9 cellular contexts compared by ENCODE assay signal in genomic region chr1:46522184-46522968, GRCh38. TPM values are rescaled to one million over a fixed set of nuclear protein-coding genes. Genes with fewer than 3 reads are reported as not detected.
DNase-seq lines count a peak whose midpoint lies in the region; ATAC-seq and TF ChIP-seq lines count a peak whose summit lies in the region.
"Had no signal": no experiment of that assay in that cellular context is flagged by ENCODE, and none has a peak within 500 bp of the region (broad histone marks: within the 10 kb centered on the region; RNA-seq: fewer than 3 reads in every experiment).

No MANE protein-coding gene starts in this region.

- DNase-seq in SKM-1 treated with dmso at 0.1 percent for 144 hours (lab: John Stamatoyannopoulos, UW; ENCODE audit: unreplicated experiment) (peak; percentile 53), SKM-1 (lab: John Stamatoyannopoulos, UW; ENCODE audit: unreplicated experiment) (no peak), LoVo (ENCODE audit: low spot score) (peak; percentile 50), amniotic epithelial cell (ENCODE audit: low read depth) (peak; percentile 95), right lobe of liver (peak in 1 of 3 donors; percentile 35), NCI-H748 (lab: John Stamatoyannopoulos, UW; ENCODE audit: unreplicated experiment) (no peak), mesendoderm (no peak)

- H3K56ac ChIP-seq in mesendoderm (ENCODE audit: low read length): no peak overlapping the region

- no peaks in the 10 kb centered on the region for H3K79me1 ChIP-seq in mesendoderm (ENCODE audit: low read length)

- TF ChIP-seq POLR2A in right lobe of liver (IDR thresholded peaks at IDR 0.05): no peak

- H3K9ac ChIP-seq in mesendoderm (ENCODE audit: low read length): no peak overlapping the region
- H3K9ac ChIP-seq: BLaER1 had no signal

- H4K8ac ChIP-seq in mesendoderm (ENCODE audit: low read depth, low read length): no peak overlapping the region

- peak; percentile 28 to 72 (median 42) for ATAC-seq in right lobe of liver
- ATAC-seq in GM19395 (IDR thresholded peaks at IDR 0.05; ENCODE audit: unreplicated experiment): no peak

- H3K36me3 ChIP-seq in right lobe of liver (no peaks in the 10 kb centered on the region), mesendoderm (ENCODE audit: control insufficient read depth, insufficient read depth, low read length) (no peaks in the 10 kb centered on the region)
- H3K36me3 ChIP-seq: BLaER1 had no signal

- H3K4ac ChIP-seq in mesendoderm (ENCODE audit: low read depth, low read length): no peak overlapping the region

- H3K4me2 ChIP-seq in mesendoderm (ENCODE audit: low read length): no peak overlapping the region
- H3K4me2 ChIP-seq: BLaER1 had no signal

- no peak overlapping the region for H3K4me3 ChIP-seq in right lobe of liver
- no peak overlapping the region for H3K4me3 ChIP-seq in mesendoderm (ENCODE audit: low read length)
- H3K4me3 ChIP-seq: BLaER1 had no signal

- TF ChIP-seq CTCF in right lobe of liver (IDR thresholded peaks at IDR 0.05): no peak

- H2AK5ac ChIP-seq in mesendoderm (ENCODE audit: low read length): no peak overlapping the region

- H3K79me2 ChIP-seq in mesendoderm (ENCODE audit: control insufficient read depth, insufficient read depth, low read length): no peaks in the 10 kb centered on the region

- 31% methylated on average over 5 of the region's 16 CpGs for WGBS in right lobe of liver (ENCODE audit: insufficient coverage, low coverage, low lambda C conversion rate, missing lambda C conversion rate)
- WGBS in mesendoderm (ENCODE audit: extremely low coverage, insufficient coverage, low lambda C conversion rate): no CpG with 5 or more reads among the region's 16 CpGs

- H2BK5ac ChIP-seq in mesendoderm (ENCODE audit: low read length): no peak overlapping the region

- peaks cover 0 to 17% (median 0%) of the 10 kb centered on the region in 4 donors for H3K4me1 ChIP-seq in right lobe of liver
- peaks cover 18% of the 10 kb centered on the region for H3K4me1 ChIP-seq in mesendoderm (ENCODE audit: control insufficient read depth, low read depth, low read length)
- H3K4me1 ChIP-seq: BLaER1 had no signal

- intact Hi-C loops in right lobe of liver (cut with DNase I): loop anchor here in 1 of 2 donors (10.0 kb wide), 1 partner anchor 78 kb away; no protein-coding TSS in a partner anchor

- H2BK120ac ChIP-seq in mesendoderm (ENCODE audit: low read depth, low read length): no peak overlapping the region

- no peak overlapping the region for H3K18ac ChIP-seq in mesendoderm (ENCODE audit: low read length)

- no peak overlapping the region for H2BK15ac ChIP-seq in mesendoderm (replicated peaks; ENCODE audit: low read depth)

- no peak overlapping the region for H4K5ac ChIP-seq in mesendoderm (ENCODE audit: low read length)

- H3K27ac ChIP-seq in right lobe of liver (no peak overlapping the region), mesendoderm (ENCODE audit: low read depth, low read length) (no peak overlapping the region)
- H3K27ac ChIP-seq: BLaER1 had no signal

- no peaks in the 10 kb centered on the region for H3K27me3 ChIP-seq in right lobe of liver
- no peaks in the 10 kb centered on the region for H3K27me3 ChIP-seq in mesendoderm (ENCODE audit: insufficient read depth, low read length, poor library complexity)

- no peak overlapping the region for H3K23ac ChIP-seq in mesendoderm (ENCODE audit: low read length)

- H3K9me3 ChIP-seq in right lobe of liver: no peaks in the 10 kb centered on the region
- H3K9me3 ChIP-seq: BLaER1 had no signal

RNA-seq across cellular contexts. Expression of gene KNCN, which starts 29.1 kb away (rescaled TPM):
- total RNA-seq in right lobe of liver: not detected
- not detected for polyA plus RNA-seq in mesendoderm (2013, experiment 1 of 2)
- polyA plus RNA-seq in mesendoderm (2013, experiment 2 of 2): not detected

RNA-seq across cellular contexts. Expression of gene DMBX1, which starts 32.7 kb away (rescaled TPM):
- total RNA-seq in right lobe of liver: not detected
- 0.03 TPM for polyA plus RNA-seq in mesendoderm (2013, experiment 1 of 2)
- polyA plus RNA-seq in mesendoderm (2013, experiment 2 of 2): 0.03 TPM

Comparison
In these comparisons a context has a peak if more than half of its experiments do, and no peak if none do; other contexts are left out.
1. DNase-seq: peak in SKM-1 treated with dmso at 0.1 percent for 144 hours (single experiment), LoVo (single experiment) and amniotic epithelial cell (single experiment); none in SKM-1 (single experiment), NCI-H748 (single experiment) and mesendoderm (single experiment).